In the genomic region with DNA sequence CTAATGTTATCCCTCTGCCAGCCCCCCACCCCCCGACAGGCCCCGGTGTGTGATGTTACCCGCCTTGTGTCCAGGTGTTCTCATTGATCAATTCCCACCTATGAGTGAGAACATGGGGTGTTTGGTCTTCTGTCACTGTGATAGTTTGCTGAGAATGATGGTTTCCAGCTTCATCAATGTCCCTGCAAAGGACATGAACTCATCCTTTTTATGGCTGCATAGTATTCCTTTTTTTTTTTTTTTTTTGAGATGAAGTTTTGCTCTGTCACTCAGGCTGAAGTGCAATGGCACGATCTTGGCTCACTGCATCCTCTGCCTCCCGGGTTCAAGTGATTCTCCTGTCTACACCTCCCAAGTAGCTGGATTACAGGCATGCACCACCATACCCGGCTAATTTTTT, we compare ENCODE assay signal across 1 cellular context. TPM values are rescaled to one million over a fixed set of nuclear protein-coding genes. Genes with fewer than 3 reads are reported as not detected.
"Had no signal": no experiment of that assay in that cellular context is flagged by ENCODE, and none has a peak within 500 bp of the region (broad histone marks: within the 10 kb centered on the region; RNA-seq: fewer than 3 reads in every experiment).

No MANE protein-coding gene starts in this region.

RNA-seq across cellular contexts. Expression of gene ZNF610, which starts 43.1 kb away (rescaled TPM):
- total RNA-seq: ascending aorta had no signal
